In the genomic region with DNA sequence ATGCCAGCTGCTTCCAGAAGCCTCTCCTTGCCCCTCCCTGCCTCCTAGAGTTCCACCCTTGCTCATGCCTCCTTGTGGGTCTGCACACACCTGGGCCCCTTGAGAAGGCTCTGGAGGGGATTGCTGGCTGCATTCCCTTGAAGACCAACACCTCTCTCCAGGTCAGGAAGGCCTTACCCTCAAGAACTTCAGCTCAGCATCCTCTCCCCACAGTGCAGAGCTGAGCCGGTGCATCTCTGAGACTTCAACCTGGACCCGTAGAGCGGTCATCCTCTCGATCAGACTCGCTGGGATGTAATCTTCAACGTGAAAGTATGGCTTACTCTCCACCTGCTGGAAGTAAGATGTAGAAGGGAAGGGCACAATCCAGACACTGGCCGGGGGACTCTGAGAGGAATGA, we compare ENCODE assay signal across 21 cellular contexts.
"Had no signal": no experiment of that assay in that cellular context is flagged by ENCODE, and none has a peak within 500 bp of the region (broad histone marks: within the 10 kb centered on the region; RNA-seq: fewer than 3 reads in every experiment).

No MANE protein-coding gene starts in this region.

- DNase-seq: cerebellar nuclear complex; colonic mucosa; cortex of kidney; dermis blood vessel endothelial cell; dorsolateral prefrontal cortex; effector CD4-positive, alpha-beta T cell; effector CD8-positive, alpha-beta T cell; effector memory CD4-positive, alpha-beta T cell; effector memory CD8-positive, alpha-beta T cell; endodermal cell; erythroblast; esophagus squamous epithelium; foreskin fibroblast; foreskin keratinocyte; foreskin melanocyte; gastrocnemius medialis; glutamatergic neuron; head of caudate nucleus had no signal

- H3K4me1 ChIP-seq: colonic mucosa, esophagus squamous epithelium, foreskin keratinocyte, gastrocnemius medialis, gastroesophageal sphincter had no signal

- H3K9me3 ChIP-seq: colonic mucosa, esophagus squamous epithelium, gastrocnemius medialis had no signal

- H3K27ac ChIP-seq: colonic mucosa, coronary artery, dorsolateral prefrontal cortex, epithelial cell of prostate, esophagus squamous epithelium, foreskin keratinocyte, gastrocnemius medialis, gastroesophageal sphincter had no signal

- H3K27me3 ChIP-seq: colonic mucosa, dorsolateral prefrontal cortex, gastrocnemius medialis had no signal

- H3K36me3 ChIP-seq: colonic mucosa, esophagus squamous epithelium, gastrocnemius medialis, gastroesophageal sphincter had no signal

- H3K4me3 ChIP-seq: colonic mucosa, coronary artery, dorsolateral prefrontal cortex, esophagus squamous epithelium, gastrocnemius medialis, gastroesophageal sphincter had no signal
